Comparison of ENCODE assay signal across 24 cellular contexts in genomic region chr12:117069126-117069788, GRCh38. TPM values are rescaled to one million over a fixed set of nuclear protein-coding genes. Genes with fewer than 3 reads are reported as not detected.
DNase-seq lines count a peak whose midpoint lies in the region; ATAC-seq and TF ChIP-seq lines count a peak whose summit lies in the region.
"Had no signal": no experiment of that assay in that cellular context is flagged by ENCODE, and none has a peak within 500 bp of the region (broad histone marks: within the 10 kb centered on the region; RNA-seq: fewer than 3 reads in every experiment).

No MANE protein-coding gene starts in this region.

- no peaks in the 10 kb centered on the region for H4K20me1 ChIP-seq in BLaER1 treated with 17β-estradiol and CSF1 and Interleukin-3, amounts not matched to agents 10 nM and 100 nM

- DNase-seq in HL-60 (ENCODE audit: low read depth in 1 of 2, low spot score in 1 of 2) (peak in 1 of 2 experiments; percentile 65), body of pancreas (no peak), lower lobe of right lung (no peak), Kasumi-1 (lab: John Stamatoyannopoulos, UW) (no peak), upper lobe of right lung (no peak)
- DNase-seq: activated CD4-positive, alpha-beta T cell treated with anti-CD3 and anti-CD28 coated beads, Interleukin-2, amount 10 ng/mL, durations not matched to agents 7 days and 5 days; activated CD8-positive, alpha-beta memory T cell treated with anti-CD3 and anti-CD28 coated beads, Interleukin-2, amount 10 ng/mL, durations not matched to agents 7 days and 5 days; activated naive CD4-positive, alpha-beta T cell treated with Interleukin-2 at 50 U/mL for 16 hours; DMS79 treated with DMSO at 0.1 percent for 48 hours; effector memory CD4-positive, alpha-beta T cell; HCEC 1CT; head of caudate nucleus; KBM-7; NCI-H1694 treated with DMSO at 0.1 percent for 48 hours; NCI-H510A; OCI-M1; stimulated activated CD4-positive, alpha-beta T cell treated with anti-CD3 and anti-CD28 coated beads, Interleukin-2, amount 100 ng/mL, for 24 hours; stomach; thyroid gland; WERI-Rb-1 had no signal

- peak overlapping the region; percentile 75 to 99 (median 95) for H3K27ac ChIP-seq in BLaER1 treated with 17β-estradiol and CSF1 and Interleukin-3, amounts not matched to agents 10 nM and 100 nM
- H3K27ac ChIP-seq in HL-60 (replicated peaks): peak overlapping the region; percentile 91
- H3K27ac ChIP-seq in body of pancreas: peak overlapping the region in 1 of 4 donors; percentile 30
- peak overlapping the region; percentile 27 for H3K27ac ChIP-seq in lower lobe of right lung
- H3K27ac ChIP-seq in upper lobe of right lung: no peak overlapping the region
- H3K27ac ChIP-seq: thyroid gland had no signal

- peaks cover 0 to 6% (median 0%) of the 10 kb centered on the region in 11 experiments; a peak in 2 of 22 replicates for H3K9me3 ChIP-seq in BLaER1 treated with 17β-estradiol and CSF1 and Interleukin-3, amounts not matched to agents 10 nM and 100 nM (replicated peaks in 1 of 11)
- H3K9me3 ChIP-seq in body of pancreas: no peaks in the 10 kb centered on the region
- H3K9me3 ChIP-seq in lower lobe of right lung: no peaks in the 10 kb centered on the region
- H3K9me3 ChIP-seq in upper lobe of right lung: no peaks in the 10 kb centered on the region
- H3K9me3 ChIP-seq: stomach, thyroid gland had no signal

- TF ChIP-seq CTCF in HL-60 (IDR thresholded peaks at IDR 0.05; ENCODE audit: insufficient read depth, low read length): no peak
- TF ChIP-seq CTCF in body of pancreas (IDR thresholded peaks at IDR 0.05): no peak
- no peak for TF ChIP-seq CTCF in lower lobe of right lung (IDR thresholded peaks at IDR 0.05)
- no peak for TF ChIP-seq CTCF in upper lobe of right lung (IDR thresholded peaks at IDR 0.05)

- no peak for TF ChIP-seq POLR2A in body of pancreas (IDR thresholded peaks at IDR 0.05)

- H3K4me3 ChIP-seq in BLaER1 treated with 17β-estradiol and CSF1 and Interleukin-3, amounts not matched to agents 10 nM and 100 nM: no peak overlapping the region
- H3K4me3 ChIP-seq in HL-60 (replicated peaks; ENCODE audit: insufficient read depth, low read length): no peak overlapping the region
- no peak overlapping the region for H3K4me3 ChIP-seq in body of pancreas
- H3K4me3 ChIP-seq in lower lobe of right lung: no peak overlapping the region
- H3K4me3 ChIP-seq in upper lobe of right lung: no peak overlapping the region
- H3K4me3 ChIP-seq: stomach, thyroid gland had no signal

- H3K4me2 ChIP-seq in BLaER1 treated with 17β-estradiol and CSF1 and Interleukin-3, amounts not matched to agents 10 nM and 100 nM: peak overlapping the region; percentile 83 to 99 (median 93)

- ATAC-seq in body of pancreas (peak; percentile 47), lower lobe of right lung (no peak), upper lobe of right lung (no peak), esophagus mucosa (no peak)

- H3K27me3 ChIP-seq in BLaER1 treated with 17β-estradiol and CSF1 and Interleukin-3, amounts not matched to agents 10 nM and 100 nM: no peaks in the 10 kb centered on the region
- H3K27me3 ChIP-seq in HL-60 (ENCODE audit: insufficient read depth, poor library complexity, severe bottlenecking): no peaks in the 10 kb centered on the region
- no peaks in the 10 kb centered on the region for H3K27me3 ChIP-seq in body of pancreas
- no peaks in the 10 kb centered on the region for H3K27me3 ChIP-seq in lower lobe of right lung (ENCODE audit: low read depth)
- H3K27me3 ChIP-seq in upper lobe of right lung: no peaks in the 10 kb centered on the region
- H3K27me3 ChIP-seq: stomach, thyroid gland had no signal

- WGBS in body of pancreas, 2 donors: 49 to 59% methylated on average over 17 of the region's 17 CpGs

- intact Hi-C loops in body of pancreas (cut with DNase I): no loop called here
- intact Hi-C loops in lower lobe of right lung (cut with DNase I): no loop called here
- intact Hi-C loops in upper lobe of right lung (cut with DNase I): no loop called here

- peak overlapping the region; percentile 52 to 85 (median 69); a peak in 19 of 22 replicates for H3K9ac ChIP-seq in BLaER1 treated with 17β-estradiol and CSF1 and Interleukin-3, amounts not matched to agents 10 nM and 100 nM

- H3K36me3 ChIP-seq in BLaER1 treated with 17β-estradiol and CSF1 and Interleukin-3, amounts not matched to agents 10 nM and 100 nM: peaks cover 0 to 29% (median 14%) of the 10 kb centered on the region in 11 experiments; a peak in 10 of 22 replicates
- H3K36me3 ChIP-seq in body of pancreas (replicated peaks in 1 of 2; ENCODE audit: insufficient read depth in 1 of 2, low read depth in 2 of 2) (peaks cover 0 to 2% of the 10 kb centered on the region in 2 donors), lower lobe of right lung (no peaks in the 10 kb centered on the region), upper lobe of right lung (no peaks in the 10 kb centered on the region)
- H3K36me3 ChIP-seq: thyroid gland, WERI-Rb-1 had no signal

- H3K4me1 ChIP-seq in BLaER1 treated with 17β-estradiol and CSF1 and Interleukin-3, amounts not matched to agents 10 nM and 100 nM: peaks cover 99 to 100% (median 100%) of the 10 kb centered on the region in 10 experiments
- H3K4me1 ChIP-seq in body of pancreas (peaks cover 11% of the 10 kb centered on the region), lower lobe of right lung (no peaks in the 10 kb centered on the region), upper lobe of right lung (no peaks in the 10 kb centered on the region)
- H3K4me1 ChIP-seq: thyroid gland had no signal

RNA-seq across cellular contexts. Expression of gene TESC, which starts 30.0 kb away (rescaled TPM):
- total RNA-seq in body of pancreas: 100 to 1,000 TPM; 110 to 127 TPM
- 7.3 TPM for total RNA-seq in lower lobe of right lung
- total RNA-seq in upper lobe of right lung: 10.3 TPM
- 0.56 TPM for total RNA-seq in esophagus mucosa
- total RNA-seq: fibroblast of villous mesenchyme, osteoblast had no signal
